8 cellular contexts compared by ENCODE assay signal in genomic region chr6:158068893-158069799, GRCh38.
A peak's percentile ranks its signal among the peaks of the same experiment; 100 is the strongest.
DNase-seq lines count a peak whose midpoint lies in the region; ATAC-seq and TF ChIP-seq lines count a peak whose summit lies in the region.

No MANE protein-coding gene starts in this region.

- H2AFZ ChIP-seq in osteoblast (ENCODE audit: low read length) (no peak overlapping the region), Karpas-422 (ENCODE audit: low read length) (no peak overlapping the region)

- H3K4me3 ChIP-seq in osteoblast (ENCODE audit: insufficient read depth, low read length) (no peak overlapping the region), Karpas-422 (ENCODE audit: low read length) (no peak overlapping the region)
- no peak overlapping the region for H3K4me3 ChIP-seq in effector memory CD4-positive, alpha-beta T cell (ENCODE audit: insufficient read depth, low read depth, low read length, poor library complexity, severe bottlenecking)

- peaks cover 30% of the 10 kb centered on the region for H3K4me1 ChIP-seq in osteoblast (ENCODE audit: insufficient read depth, low read length)
- no peaks in the 10 kb centered on the region for H3K4me1 ChIP-seq in effector memory CD4-positive, alpha-beta T cell (ENCODE audit: control insufficient read depth, insufficient read depth, low read length, poor library complexity, severe bottlenecking)
- no peaks in the 10 kb centered on the region for H3K4me1 ChIP-seq in Karpas-422 (ENCODE audit: low read length)

- H3K4me2 ChIP-seq in osteoblast (ENCODE audit: insufficient read depth, low read length) (peak overlapping the region; percentile 30), Karpas-422 (ENCODE audit: low read depth, low read length, poor library complexity, severe bottlenecking) (no peak overlapping the region)

- H3K9me3 ChIP-seq in osteoblast (ENCODE audit: low read depth, low read length), result no peaks in the 10 kb centered on the region
- H3K9me3 ChIP-seq in effector memory CD4-positive, alpha-beta T cell (ENCODE audit: control insufficient read depth, low read length), result no peaks in the 10 kb centered on the region
- no peaks in the 10 kb centered on the region for H3K9me3 ChIP-seq in Karpas-422 (ENCODE audit: low read length)

- no peak for ATAC-seq in HG03378 (IDR thresholded peaks at IDR 0.05; ENCODE audit: unreplicated experiment)

- no peaks in the 10 kb centered on the region for H4K20me1 ChIP-seq in osteoblast (ENCODE audit: insufficient read depth, low read length)
- no peaks in the 10 kb centered on the region for H4K20me1 ChIP-seq in Karpas-422 (ENCODE audit: insufficient read depth, low read depth, low read length)

- H3K79me2 ChIP-seq in osteoblast (ENCODE audit: insufficient read depth, low read length), result peaks cover 12% of the 10 kb centered on the region
- no peaks in the 10 kb centered on the region for H3K79me2 ChIP-seq in Karpas-422 (ENCODE audit: low read length)

- H3K27ac ChIP-seq in osteoblast (ENCODE audit: low read depth, low read length) (peak overlapping the region; percentile 97), Karpas-422 (ENCODE audit: low read length) (no peak overlapping the region)
- no peak overlapping the region for H3K27ac ChIP-seq in effector memory CD4-positive, alpha-beta T cell (ENCODE audit: insufficient read depth, low read length, poor library complexity, severe bottlenecking)

- DNase-seq in DMS153 treated with DMSO at 0.1 percent for 48 hours (lab: John Stamatoyannopoulos, UW; ENCODE audit: unreplicated experiment) (peak; percentile 46), NCI-H510A treated with DMSO at 0.1 percent for 48 hours (lab: John Stamatoyannopoulos, UW) (peak; percentile 50), dermis microvascular lymphatic vessel endothelial cell (ENCODE audit: low read depth in 2 of 2) (peak; percentile 12 to 93), osteoblast (ENCODE audit: insufficient read length, low spot score, missing footprints) (peak; percentile 96), Karpas-422 (no peak)
- no peak for DNase-seq in effector memory CD4-positive, alpha-beta T cell
- DNase-seq in stimulated activated CD4-positive, alpha-beta T cell treated with anti-CD3 and anti-CD28 coated beads, Interleukin-1b, Interleukin-23, amount 100 ng/mL, for 48 hours, result no peak

- H3K9me2 ChIP-seq in Karpas-422 (replicated peaks; ENCODE audit: insufficient read depth, low read length), result no peaks in the 10 kb centered on the region

- no peak overlapping the region for H3K9ac ChIP-seq in Karpas-422 (ENCODE audit: low read length)

- no peak for TF ChIP-seq CTCF in osteoblast (IDR thresholded peaks at IDR 0.05; ENCODE audit: extremely low read depth, low read depth, low read length)

- H3K36me3 ChIP-seq in osteoblast (ENCODE audit: insufficient read depth, low read length) (peaks cover 92% of the 10 kb centered on the region), Karpas-422 (ENCODE audit: insufficient read depth, low read length) (no peaks in the 10 kb centered on the region)
- H3K36me3 ChIP-seq in effector memory CD4-positive, alpha-beta T cell (ENCODE audit: control insufficient read depth, insufficient read depth, low read length), result peaks cover 55% of the 10 kb centered on the region

- H3K27me3 ChIP-seq in osteoblast (ENCODE audit: insufficient read depth, low read length) (no peaks in the 10 kb centered on the region), Karpas-422 (ENCODE audit: low read length) (no peaks in the 10 kb centered on the region)
- no peaks in the 10 kb centered on the region for H3K27me3 ChIP-seq in effector memory CD4-positive, alpha-beta T cell (replicated peaks; ENCODE audit: control insufficient read depth, insufficient read depth, low read length, poor library complexity, severe bottlenecking)

Comparison
In these comparisons a context has a peak if more than half of its experiments do, and no peak if none do; other contexts are left out.
1. DNase-seq: peak in DMS153 treated with DMSO at 0.1 percent for 48 hours (single experiment), NCI-H510A treated with DMSO at 0.1 percent for 48 hours (single experiment), dermis microvascular lymphatic vessel endothelial cell (2 of 2) and osteoblast (single experiment); none in effector memory CD4-positive, alpha-beta T cell (0 of 3), Karpas-422 (single experiment) and stimulated activated CD4-positive, alpha-beta T cell treated with anti-CD3 and anti-CD28 coated beads, Interleukin-1b, Interleukin-23, amount 100 ng/mL, for 48 hours (single experiment).